25 cellular contexts compared by ENCODE assay signal in genomic region chrX:68049466-68049865, GRCh38.
"Had no signal": no experiment of that assay in that cellular context is flagged by ENCODE, and none has a peak within 500 bp of the region (broad histone marks: within the 10 kb centered on the region; RNA-seq: fewer than 3 reads in every experiment).

No MANE protein-coding gene starts in this region.

- H3K4me1 ChIP-seq: ascending aorta had no signal

- H3K27me3 ChIP-seq: ascending aorta, brain microvascular endothelial cell, cardiac muscle cell had no signal

- H3K36me3 ChIP-seq: ascending aorta, brain microvascular endothelial cell, cardiac muscle cell had no signal

- H3K9me3 ChIP-seq: ascending aorta had no signal

- H3K27ac ChIP-seq: ascending aorta, brain microvascular endothelial cell, cardiac muscle cell had no signal

- H3K4me3 ChIP-seq: ascending aorta, cardiac muscle cell had no signal

- DNase-seq: activated B cell treated with CpG ODN at 0.5 μM for 24 hours; activated CD4-positive, alpha-beta T cell treated with anti-CD3 and anti-CD28 coated beads for 1 hour; activated CD4-positive, alpha-beta T cell treated with anti-CD3 and anti-CD28 coated beads, Interleukin-2, amount 10 ng/mL, durations not matched to agents 24 days and 14 days; activated CD4-positive, alpha-beta T cell treated with anti-CD3 and anti-CD28 coated beads, Interleukin-2, amount 50 U/mL, for 48 hours; activated CD8-positive, alpha-beta memory T cell treated with anti-CD3 and anti-CD28 coated beads, Interleukin-2, amount 10 ng/mL, durations not matched to agents 7 days and 5 days; activated effector memory CD4-positive, alpha-beta T cell treated with anti-CD3 and anti-CD28 coated beads, Interleukin-2, amount 50 U/mL, for 16 hours; activated naive CD4-positive, alpha-beta T cell treated with Interleukin-2 at 50 U/mL for 16 hours; activated naive CD8-positive, alpha-beta T cell treated with anti-CD3 and anti-CD28 coated beads, Interleukin-2, amount 50 U/mL, for 24 hours; activated T-cell treated with anti-CD3 and anti-CD28 coated beads, Interleukin-2, amount 50 U/mL, for 24 hours; amniotic stem cell; brain microvascular endothelial cell; cerebellar nuclear complex; MM.1S; NCI-H1105; NCI-H1436 treated with DMSO at 0.1 percent for 48 hours; NCI-H2081; NCI-H510A treated with DMSO at 0.1 percent for 48 hours; NCI-H69; PC-3; SIG-M5; T-cell; T-helper 2 cell; T1000 had no signal
